In genomic region chr7:50287121-50287520, GRCh38 we compare ENCODE assay signal across 26 cellular contexts. TPM values are rescaled to one million over a fixed set of nuclear protein-coding genes. Genes with fewer than 3 reads are reported as not detected.
"Had no signal": no experiment of that assay in that cellular context is flagged by ENCODE, and none has a peak within 500 bp of the region (broad histone marks: within the 10 kb centered on the region; RNA-seq: fewer than 3 reads in every experiment).

No MANE protein-coding gene starts in this region.

- H3K36me3 ChIP-seq: ascending aorta had no signal

- DNase-seq: activated CD4-positive, alpha-beta memory T cell treated with anti-CD3 and anti-CD28 coated beads for 36 hours; activated CD4-positive, alpha-beta T cell treated with anti-CD3 and anti-CD28 coated beads for 48 hours; activated CD4-positive, CD25-positive, alpha-beta regulatory T cell treated with anti-CD3 and anti-CD28 coated beads, Interleukin-2, amount 50 U/mL, for 72 hours; activated gamma-delta T cell; activated naive CD4-positive, alpha-beta T cell treated with anti-CD3 and anti-CD28 coated beads, Interleukin-2, amount 10 ng/mL, durations not matched to agents 7 days and 5 days; activated naive CD8-positive, alpha-beta T cell treated with anti-CD3 and anti-CD28 coated beads, Interleukin-2, amount 10 ng/mL, durations not matched to agents 7 days and 5 days; activated T-cell treated with anti-CD3 and anti-CD28 coated beads for 4 hours; activated T-cell treated with anti-CD3 and anti-CD28 coated beads, Interleukin-2, amount 50 U/mL, for 48 hours; amniotic stem cell; body of pancreas; NCI-H1105; NCI-H1436; NCI-H1694 treated with DMSO at 0.1 percent for 48 hours; NCI-H2029 treated with DMSO at 0.1 percent for 48 hours; NCI-H446; PC-9; SHP77 treated with DMSO at 0.1 percent for 48 hours; T-helper 17 cell; T-helper 9 cell had no signal

- H3K9me3 Mint-ChIP-seq: activated CD4-positive, alpha-beta memory T cell treated with anti-CD3 and anti-CD28 coated beads for 36 hours; activated naive CD4-positive, alpha-beta T cell treated with anti-CD3 and anti-CD28 coated beads, Interleukin-2, amount 10 ng/mL, durations not matched to agents 7 days and 5 days; activated T-helper 17 cell treated with anti-CD3 and anti-CD28 coated beads, Interleukin-2, amount 50 U/mL, for 72 hours; central memory CD8-positive, alpha-beta T cell; WTC11 had no signal

- H3K27ac ChIP-seq: ascending aorta, body of pancreas, KMS-11, PC-9 had no signal

- H3K4me1 Mint-ChIP-seq: WTC11 had no signal

- ATAC-seq: activated T-helper 17 cell treated with anti-CD3 and anti-CD28 coated beads, Interleukin-2, amount 50 U/mL, for 72 hours; body of pancreas; T-helper 17 cell; WTC11 had no signal

- H3K27ac Mint-ChIP-seq: activated CD4-positive, alpha-beta memory T cell treated with anti-CD3 and anti-CD28 coated beads for 36 hours; activated naive CD4-positive, alpha-beta T cell treated with anti-CD3 and anti-CD28 coated beads, Interleukin-2, amount 10 ng/mL, durations not matched to agents 7 days and 5 days; activated naive CD8-positive, alpha-beta T cell treated with anti-CD3 and anti-CD28 coated beads, Interleukin-2, amount 10 ng/mL, durations not matched to agents 7 days and 5 days; activated T-helper 17 cell treated with anti-CD3 and anti-CD28 coated beads, Interleukin-2, amount 50 U/mL, for 72 hours; T-helper 17 cell; WTC11 had no signal

- H3K27me3 ChIP-seq: ascending aorta, body of pancreas had no signal

- H3K9me3 ChIP-seq: ascending aorta, body of pancreas had no signal

- H3K4me1 ChIP-seq: ascending aorta, body of pancreas had no signal

- H3K4me2 ChIP-seq: KMS-11, PC-9 had no signal

- H3K9ac ChIP-seq: KMS-11 had no signal

- H2AFZ ChIP-seq: PC-9 had no signal

- H3K27me3 Mint-ChIP-seq: activated naive CD4-positive, alpha-beta T cell treated with anti-CD3 and anti-CD28 coated beads, Interleukin-2, amount 10 ng/mL, durations not matched to agents 7 days and 5 days; activated T-helper 17 cell treated with anti-CD3 and anti-CD28 coated beads, Interleukin-2, amount 50 U/mL, for 72 hours; central memory CD8-positive, alpha-beta T cell; T-helper 17 cell had no signal

- H3K36me3 Mint-ChIP-seq: activated CD4-positive, alpha-beta memory T cell treated with anti-CD3 and anti-CD28 coated beads for 36 hours; activated naive CD4-positive, alpha-beta T cell treated with anti-CD3 and anti-CD28 coated beads, Interleukin-2, amount 10 ng/mL, durations not matched to agents 7 days and 5 days; WTC11 had no signal

- H3K4me3 ChIP-seq: ascending aorta, body of pancreas, PC-9 had no signal

- H3K4me3 Mint-ChIP-seq: activated CD4-positive, alpha-beta memory T cell treated with anti-CD3 and anti-CD28 coated beads for 36 hours; activated naive CD4-positive, alpha-beta T cell treated with anti-CD3 and anti-CD28 coated beads, Interleukin-2, amount 10 ng/mL, durations not matched to agents 7 days and 5 days; activated naive CD8-positive, alpha-beta T cell treated with anti-CD3 and anti-CD28 coated beads, Interleukin-2, amount 10 ng/mL, durations not matched to agents 7 days and 5 days; activated T-helper 17 cell treated with anti-CD3 and anti-CD28 coated beads, Interleukin-2, amount 50 U/mL, for 72 hours; central memory CD8-positive, alpha-beta T cell; T-helper 17 cell; WTC11 had no signal

RNA-seq across cellular contexts. Expression of gene IKZF1, which starts 17.4 kb away (rescaled TPM):
- total RNA-seq: bronchial epithelial cell, MCF 10A, PC-9 had no signal
